ENCODE assay signal across 8 cellular contexts in the genomic region with DNA sequence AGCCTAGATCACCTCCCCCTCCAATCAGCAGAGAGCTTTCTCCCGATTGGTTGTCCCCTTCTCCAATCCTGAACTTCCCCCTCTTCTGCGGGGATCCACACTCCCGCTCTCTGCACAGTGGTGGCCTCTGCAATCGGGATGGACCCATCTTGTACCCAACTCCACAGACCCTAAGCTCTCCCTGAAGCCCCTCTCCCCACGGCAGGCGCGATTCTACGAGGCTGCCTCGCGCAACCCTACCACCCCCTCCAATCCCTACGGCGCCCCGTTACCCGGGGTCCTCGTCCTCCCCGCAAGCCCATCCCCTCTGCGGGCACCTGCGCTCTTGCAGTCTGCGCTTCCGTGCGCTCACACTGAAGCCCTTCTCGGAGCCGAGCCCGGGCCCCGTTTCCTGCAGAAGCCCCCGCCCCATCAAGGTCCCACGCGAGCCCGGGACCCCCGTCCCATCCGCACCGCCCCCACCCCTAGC. TPM values are rescaled to one million over a fixed set of nuclear protein-coding genes. Genes with fewer than 3 reads are reported as not detected.
DNase-seq lines count a peak whose midpoint lies in the region; ATAC-seq, FAIRE-seq and TF ChIP-seq lines count a peak whose summit lies in the region.

No MANE protein-coding gene starts in this region.

- H3K27me3 Mint-ChIP-seq in activated naive CD8-positive, alpha-beta T cell treated with anti-CD3 and anti-CD28 coated beads, Interleukin-2, amount 50 U/mL, for 24 hours: no peaks in the 10 kb centered on the region

- peak; percentile 96 for FAIRE-seq in G401.6 (lab: Jason Lieb, UNC)

- H3K36me3 Mint-ChIP-seq in activated naive CD8-positive, alpha-beta T cell treated with anti-CD3 and anti-CD28 coated beads, Interleukin-2, amount 50 U/mL, for 24 hours (ENCODE audit: low read depth): no peaks in the 10 kb centered on the region

- CTCF ChIA-PET in HEK293 (lab: Yijun Ruan, JAX): interaction anchor here (0.5 to 2.9 kb wide), 8 partner anchors 9 to 262 kb away, joined by 3 to 12 read pairs (median 4); a partner anchor contains a TSS

- peak overlapping the region; percentile 91 for H3K4me3 Mint-ChIP-seq in activated naive CD8-positive, alpha-beta T cell treated with anti-CD3 and anti-CD28 coated beads, Interleukin-2, amount 50 U/mL, for 24 hours

- H3K27ac Mint-ChIP-seq in activated naive CD8-positive, alpha-beta T cell treated with anti-CD3 and anti-CD28 coated beads, Interleukin-2, amount 50 U/mL, for 24 hours: peak overlapping the region; percentile 90

- H3K27ac ChIP-seq in HEK293 (ENCODE audit: extremely low read depth, low read depth, low read length) (peak overlapping the region; percentile 74), cardiac muscle cell (peak overlapping the region; percentile 47), parathyroid adenoma (peak overlapping the region; percentile 39), transverse colon (peak overlapping the region; percentile 86 to 95 (median 86))

- H3K9me3 Mint-ChIP-seq in activated naive CD8-positive, alpha-beta T cell treated with anti-CD3 and anti-CD28 coated beads, Interleukin-2, amount 50 U/mL, for 24 hours: no peaks in the 10 kb centered on the region

- peak; percentile 42; the same call in 1 of the 2 replicates for TF ChIP-seq CTCF in HEK293 (tag by site-specific recombination; IDR thresholded peaks at IDR 0.05)
- TF ChIP-seq CTCF in cardiac muscle cell (IDR thresholded peaks at IDR 0.05; ENCODE audit: low read depth, low read length): no peak
- no peak for TF ChIP-seq CTCF in parathyroid adenoma (IDR thresholded peaks at IDR 0.05)
- peak in 1 of 5 experiments; percentile 9 for TF ChIP-seq CTCF in transverse colon (IDR thresholded peaks at IDR 0.05)

- in situ Hi-C loops in transverse colon (cut with MboI; ENCODE audit: low pct_ligation_motif_present in 1 of 4, low pct_unique_long_range_greater_than_20kb in 1 of 4, low sequenced_read_pairs in 3 of 4): no loop called here

- peak overlapping the region; percentile 70 for H3K4me3 ChIP-seq in HEK293 (ENCODE audit: low read depth, low read length)
- H3K4me3 ChIP-seq in cardiac muscle cell: peak overlapping the region; percentile 90
- H3K4me3 ChIP-seq in parathyroid adenoma (ENCODE audit: low read depth, low read length): peak overlapping the region; percentile 93
- peak overlapping the region; percentile 62 to 94 (median 90) for H3K4me3 ChIP-seq in transverse colon

- H3K9ac ChIP-seq in parathyroid adenoma: no peak overlapping the region

- H3K9me3 ChIP-seq in HEK293 (ENCODE audit: control insufficient read depth, insufficient read depth, low read depth, low read length): no peaks in the 10 kb centered on the region
- no peaks in the 10 kb centered on the region for H3K9me3 ChIP-seq in cardiac muscle cell (ENCODE audit: low read depth)
- H3K9me3 ChIP-seq in parathyroid adenoma (ENCODE audit: control insufficient read depth, low read length): no peaks in the 10 kb centered on the region
- no peaks in the 10 kb centered on the region for H3K9me3 ChIP-seq in transverse colon

- H3K36me3 ChIP-seq in HEK293 (ENCODE audit: control insufficient read depth in 2 of 2, insufficient read depth in 1 of 2, low read length in 2 of 2): peaks cover 0 to 4% of the 10 kb centered on the region in 2 experiments; a peak in 2 of 3 replicates
- no peaks in the 10 kb centered on the region for H3K36me3 ChIP-seq in cardiac muscle cell
- H3K36me3 ChIP-seq in parathyroid adenoma (ENCODE audit: control insufficient read depth, insufficient read depth, low read length): no peaks in the 10 kb centered on the region
- no peaks in the 10 kb centered on the region for H3K36me3 ChIP-seq in transverse colon

- POLR2A ChIA-PET in HEK293 (lab: Yijun Ruan, JAX): interaction anchor here (0.5 to 1.7 kb wide), 13 partner anchors 10 to 387 kb away, joined by 3 to 39 read pairs (median 4); a partner anchor contains a TSS

- H2AFZ ChIP-seq in parathyroid adenoma: peak overlapping the region; percentile 97

- DNase-seq in NCI-H1048 (lab: John Stamatoyannopoulos, UW) (peak; percentile 80), SKM-1 (lab: John Stamatoyannopoulos, UW; ENCODE audit: unreplicated experiment) (peak; percentile 68), cardiac muscle cell (ENCODE audit: low read depth in 1 of 2, low spot score in 1 of 2) (peak; percentile 91 to 92), transverse colon (peak; percentile 83)
- peak; percentile 80 for DNase-seq in activated naive CD8-positive, alpha-beta T cell treated with anti-CD3 and anti-CD28 coated beads, Interleukin-2, amount 50 U/mL, for 24 hours

- no peaks in the 10 kb centered on the region for H3K79me2 ChIP-seq in parathyroid adenoma

- H3K4me1 ChIP-seq in HEK293 (ENCODE audit: control insufficient read depth, insufficient read depth, low read length) (peaks cover 3% of the 10 kb centered on the region; the same call in 1 of the 2 replicates), cardiac muscle cell (ENCODE audit: low read depth) (no peaks in the 10 kb centered on the region), parathyroid adenoma (no peaks in the 10 kb centered on the region), transverse colon (peaks cover 0 to 12% (median 5%) of the 10 kb centered on the region in 4 donors)

- no peak for TF ChIP-seq POLR2A in transverse colon (IDR thresholded peaks at IDR 0.05)

- H3K4me2 ChIP-seq in parathyroid adenoma (ENCODE audit: low read length): peak overlapping the region; percentile 80

- H3K27me3 ChIP-seq in cardiac muscle cell (no peaks in the 10 kb centered on the region), parathyroid adenoma (ENCODE audit: control insufficient read depth, insufficient read depth, low read length) (no peaks in the 10 kb centered on the region), transverse colon (no peaks in the 10 kb centered on the region)

- no peak for TF ChIP-seq EP300 in transverse colon (IDR thresholded peaks at IDR 0.05; ENCODE audit: low read depth)

- intact Hi-C loops in transverse colon (cut with DNase I; ENCODE audit: low total_unique reads): no loop called here

- H3K4me1 Mint-ChIP-seq in activated naive CD8-positive, alpha-beta T cell treated with anti-CD3 and anti-CD28 coated beads, Interleukin-2, amount 50 U/mL, for 24 hours: peaks cover 13% of the 10 kb centered on the region

- WGBS in transverse colon (ENCODE audit: low coverage in 1 of 2), 2 donors: 0 to 1% methylated on average over 4 to 22 of the region's 32 CpGs

- ATAC-seq in activated naive CD8-positive, alpha-beta T cell treated with anti-CD3 and anti-CD28 coated beads, Interleukin-2, amount 50 U/mL, for 24 hours: peak; percentile 66

TF ChIP-seq in HEK293, 187 proteins besides CTCF, POLR2A, EP300 and RAD21 (continues in another document):
- no peak for TF ChIP-seq ZNF155 (tag by site-specific recombination; IDR thresholded peaks at IDR 0.05)
- TF ChIP-seq ZBTB20 (tag by site-specific recombination; IDR thresholded peaks at IDR 0.05): peak; percentile 79
- TF ChIP-seq ZNF473 (tag by site-specific recombination; IDR thresholded peaks at IDR 0.05): no peak
- no peak; the same call in 1 of the 2 replicates for TF ChIP-seq ZNF391 (tag by site-specific recombination; IDR thresholded peaks at IDR 0.05; ENCODE audit: borderline replicate concordance, low read depth)
- TF ChIP-seq, protein P1, sequence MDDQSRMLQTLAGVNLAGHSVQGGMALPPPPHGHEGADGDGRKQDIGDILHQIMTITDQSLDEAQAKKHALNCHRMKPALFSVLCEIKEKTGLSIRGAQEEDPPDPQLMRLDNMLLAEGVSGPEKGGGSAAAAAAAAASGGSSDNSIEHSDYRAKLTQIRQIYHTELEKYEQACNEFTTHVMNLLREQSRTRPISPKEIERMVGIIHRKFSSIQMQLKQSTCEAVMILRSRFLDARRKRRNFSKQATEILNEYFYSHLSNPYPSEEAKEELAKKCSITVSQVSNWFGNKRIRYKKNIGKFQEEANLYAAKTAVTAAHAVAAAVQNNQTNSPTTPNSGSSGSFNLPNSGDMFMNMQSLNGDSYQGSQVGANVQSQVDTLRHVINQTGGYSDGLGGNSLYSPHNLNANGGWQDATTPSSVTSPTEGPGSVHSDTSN (CRISPR knock-in tag; IDR thresholded peaks at IDR 0.05): no peak
- TF ChIP-seq, protein P2, sequence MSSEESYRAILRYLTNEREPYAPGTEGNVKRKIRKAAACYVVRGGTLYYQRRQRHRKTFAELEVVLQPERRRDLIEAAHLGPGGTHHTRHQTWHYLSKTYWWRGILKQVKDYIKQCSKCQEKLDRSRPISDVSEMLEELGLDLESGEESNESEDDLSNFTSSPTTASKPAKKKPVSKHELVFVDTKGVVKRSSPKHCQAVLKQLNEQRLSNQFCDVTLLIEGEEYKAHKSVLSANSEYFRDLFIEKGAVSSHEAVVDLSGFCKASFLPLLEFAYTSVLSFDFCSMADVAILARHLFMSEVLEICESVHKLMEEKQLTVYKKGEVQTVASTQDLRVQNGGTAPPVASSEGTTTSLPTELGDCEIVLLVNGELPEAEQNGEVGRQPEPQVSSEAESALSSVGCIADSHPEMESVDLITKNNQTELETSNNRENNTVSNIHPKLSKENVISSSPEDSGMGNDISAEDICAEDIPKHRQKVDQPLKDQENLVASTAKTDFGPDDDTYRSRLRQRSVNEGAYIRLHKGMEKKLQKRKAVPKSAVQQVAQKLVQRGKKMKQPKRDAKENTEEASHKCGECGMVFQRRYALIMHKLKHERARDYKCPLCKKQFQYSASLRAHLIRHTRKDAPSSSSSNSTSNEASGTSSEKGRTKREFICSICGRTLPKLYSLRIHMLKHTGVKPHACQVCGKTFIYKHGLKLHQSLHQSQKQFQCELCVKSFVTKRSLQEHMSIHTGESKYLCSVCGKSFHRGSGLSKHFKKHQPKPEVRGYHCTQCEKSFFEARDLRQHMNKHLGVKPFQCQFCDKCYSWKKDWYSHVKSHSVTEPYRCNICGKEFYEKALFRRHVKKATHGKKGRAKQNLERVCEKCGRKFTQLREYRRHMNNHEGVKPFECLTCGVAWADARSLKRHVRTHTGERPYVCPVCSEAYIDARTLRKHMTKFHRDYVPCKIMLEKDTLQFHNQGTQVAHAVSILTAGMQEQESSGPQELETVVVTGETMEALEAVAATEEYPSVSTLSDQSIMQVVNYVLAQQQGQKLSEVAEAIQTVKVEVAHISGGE (tag by site-specific recombination; conservative IDR thresholded peaks at IDR 0.05; ENCODE audit: low read depth): peak; percentile 30
- no peak for TF ChIP-seq ZNF610 (tag by site-specific recombination; IDR thresholded peaks at IDR 0.05; ENCODE audit: borderline replicate concordance)
- no peak for TF ChIP-seq ZNF830 (tag by site-specific recombination; IDR thresholded peaks at IDR 0.05; ENCODE audit: low read depth)
- no peak for TF ChIP-seq ZNF140 (tag by site-specific recombination; IDR thresholded peaks at IDR 0.05)
- no peak for TF ChIP-seq ZNF544 (tag by site-specific recombination; IDR thresholded peaks at IDR 0.05)
- peak; percentile 53 for TF ChIP-seq ZEB2 (tag by site-specific recombination; IDR thresholded peaks at IDR 0.05)
- no peak for TF ChIP-seq ZNF223 (tag by site-specific recombination; IDR thresholded peaks at IDR 0.05)

RNA-seq across cellular contexts. Expression of a gene that starts 0.5 kb away (rescaled TPM):
- total RNA-seq in cardiac muscle cell (62.7 and 64.5 TPM in 2 replicates), transverse colon (10 to 100 TPM in 3 of 4 donors, 1 to 10 TPM in 1; 8.0 to 48.7 (median 32.5) TPM)
- polyA plus RNA-seq in cardiac muscle cell: 123 and 129 TPM in 2 replicates

RNA-seq across cellular contexts. Expression of a gene that starts 28.3 kb away (rescaled TPM):
- total RNA-seq in cardiac muscle cell: 1.9 and 2.9 TPM in 2 replicates
- 8.4 and 12.5 TPM in 2 replicates for polyA plus RNA-seq in cardiac muscle cell
- under 1 TPM in 2 of 4 donors, not detected in 2; 0.55 to 0.79 TPM for total RNA-seq in transverse colon

Comparison
In these comparisons a context has a peak if more than half of its experiments do, and no peak if none do; other contexts are left out.
1. Peak in every context shown above with its lines: DNase-seq, ATAC-seq, H3K4me3 ChIP-seq and H3K27ac ChIP-seq.